Comparison of ENCODE assay signal across 15 cellular contexts in genomic region chr1:219432191-219432606, GRCh38.
"Had no signal": no experiment of that assay in that cellular context is flagged by ENCODE, and none has a peak within 500 bp of the region (broad histone marks: within the 10 kb centered on the region; RNA-seq: fewer than 3 reads in every experiment).

No MANE protein-coding gene starts in this region.

- H3K27me3 Mint-ChIP-seq: activated naive CD4-positive, alpha-beta T cell treated with anti-CD3 and anti-CD28 coated beads, Interleukin-2, amount 10 ng/mL, durations not matched to agents 7 days and 5 days had no signal

- H3K36me3 Mint-ChIP-seq: activated naive CD4-positive, alpha-beta T cell treated with anti-CD3 and anti-CD28 coated beads, Interleukin-2, amount 10 ng/mL, durations not matched to agents 7 days and 5 days; immature natural killer cell; natural killer cell had no signal

- H3K4me1 Mint-ChIP-seq: activated naive CD4-positive, alpha-beta T cell treated with anti-CD3 and anti-CD28 coated beads, Interleukin-2, amount 10 ng/mL, durations not matched to agents 7 days and 5 days; immature natural killer cell; natural killer cell had no signal

- H3K27ac Mint-ChIP-seq: activated naive CD4-positive, alpha-beta T cell treated with anti-CD3 and anti-CD28 coated beads, Interleukin-2, amount 10 ng/mL, durations not matched to agents 7 days and 5 days; immature natural killer cell; natural killer cell; stimulated activated naive CD8-positive, alpha-beta T cell treated with anti-CD3 and anti-CD28 coated beads, Interleukin-15, Interleukin-2, amounts not matched to agents 100 ng/mL and 50 ng/mL, for 24 hours had no signal

- H3K9me3 Mint-ChIP-seq: activated naive CD4-positive, alpha-beta T cell treated with anti-CD3 and anti-CD28 coated beads, Interleukin-2, amount 10 ng/mL, durations not matched to agents 7 days and 5 days; activated T-helper 2 cell treated with anti-CD3 and anti-CD28 coated beads, Interferon-gamma antibody, Interleukin-2, Interleukin-4, amounts not matched to agents 10 μg/mL and 5 μg/mL and 100 μg/mL, durations not matched to agents 14 hours and 24 hours and 36 hours; natural killer cell had no signal

- ATAC-seq: esophagus mucosa, natural killer cell had no signal

- H3K4me3 Mint-ChIP-seq: activated naive CD4-positive, alpha-beta T cell treated with anti-CD3 and anti-CD28 coated beads, Interleukin-2, amount 10 ng/mL, durations not matched to agents 7 days and 5 days; immature natural killer cell; natural killer cell; stimulated activated naive CD8-positive, alpha-beta T cell treated with anti-CD3 and anti-CD28 coated beads, Interleukin-15, Interleukin-2, amounts not matched to agents 100 ng/mL and 50 ng/mL, for 24 hours had no signal

- H3K27ac ChIP-seq: brain microvascular endothelial cell, VCaP had no signal

- H3K27me3 ChIP-seq: brain microvascular endothelial cell had no signal

- DNase-seq: activated naive CD4-positive, alpha-beta T cell treated with anti-CD3 and anti-CD28 coated beads, Interleukin-2, amount 10 ng/mL, durations not matched to agents 7 days and 5 days; activated T-cell treated with anti-CD3 and anti-CD28 coated beads for 4 hours; brain microvascular endothelial cell; glutamatergic neuron; immature natural killer cell; left cardiac atrium; natural killer cell; retina; stimulated activated CD4-positive, alpha-beta T cell treated with anti-CD3 and anti-CD28 coated beads, Interleukin-4, amount 100 ng/mL, for 1 hour; stimulated activated CD8-positive, alpha-beta memory T cell treated with anti-CD3 and anti-CD28 coated beads, Interleukin-4, amount 100 ng/mL, for 48 hours; T-helper 9 cell had no signal

- H3K36me3 ChIP-seq: brain microvascular endothelial cell had no signal
